8 cellular contexts compared by ENCODE assay signal in genomic region chr15:63506537-63507035, GRCh38. TPM values are rescaled to one million over a fixed set of nuclear protein-coding genes. Genes with fewer than 3 reads are reported as not detected.
DNase-seq lines count a peak whose midpoint lies in the region; ATAC-seq, FAIRE-seq and TF ChIP-seq lines count a peak whose summit lies in the region.

No MANE protein-coding gene starts in this region.

- H3K27ac ChIP-seq in K562 (ENCODE audit: extremely low read depth, low read depth, low read length) = no peak overlapping the region

- no peaks in the 10 kb centered on the region for H3K27me3 ChIP-seq in Caco-2 (replicated peaks; ENCODE audit: control insufficient read depth, insufficient read depth, low read length)
- H3K27me3 ChIP-seq in K562 (ENCODE audit: control insufficient read depth in 2 of 2, insufficient read depth in 2 of 2, low read length in 2 of 2) = no peaks in the 10 kb centered on the region

- no peak for TF ChIP-seq RAD21 in K562 (CRISPR knock-in tag; conservative IDR thresholded peaks at IDR 0.05 in 1 of 2, IDR thresholded peaks at IDR 0.05 in 1 of 2)

- H3K27me3 Mint-ChIP-seq in Caco-2 (ENCODE audit: insufficient read depth, unreplicated experiment) = no peaks in the 10 kb centered on the region
- H3K27me3 Mint-ChIP-seq in natural killer cell (ENCODE audit: low read depth in 2 of 2) = no peaks in the 10 kb centered on the region

- H3K4me1 ChIP-seq in Caco-2 (peaks cover 39% of the 10 kb centered on the region), K562 (replicated peaks in 1 of 2; ENCODE audit: control insufficient read depth in 2 of 2, insufficient read depth in 2 of 2, low read length in 2 of 2) (peaks cover 19 to 52% of the 10 kb centered on the region in 2 experiments)

- FAIRE-seq in K562 (lab: Jason Lieb, UNC) (no peak), GM12892 (lab: Jason Lieb, UNC) (no peak)

- H3K9me1 ChIP-seq in K562 (ENCODE audit: control insufficient read depth, insufficient read depth, low read length) = peaks cover 6% of the 10 kb centered on the region

- no peak for TF ChIP-seq EP300 in K562 (IDR thresholded peaks at IDR 0.05; ENCODE audit: low read length)

- WGBS in K562 (ENCODE audit: insufficient coverage, low coverage, missing lambda C conversion rate) = 36% methylated on average over 8 of the region's 8 CpGs

- H3K9me3 ChIP-seq in Caco-2 = no peaks in the 10 kb centered on the region
- no peaks in the 10 kb centered on the region for H3K9me3 ChIP-seq in K562 (replicated peaks; ENCODE audit: control insufficient read depth, insufficient read depth, low read depth, low read length)

- H3K4me3 Mint-ChIP-seq in Caco-2 (ENCODE audit: unreplicated experiment) (peak overlapping the region; percentile 83), natural killer cell (peak overlapping the region; percentile 96)

- H3K4me1 Mint-ChIP-seq in Caco-2 (ENCODE audit: low read depth, unreplicated experiment) (peaks cover 37% of the 10 kb centered on the region), natural killer cell (peaks cover 81 to 82% of the 10 kb centered on the region in 2 donors)

- no peak for TF ChIP-seq POLR2A in K562 (conservative IDR thresholded peaks at IDR 0.05)
- TF ChIP-seq POLR2A in GM12892 (IDR thresholded peaks at IDR 0.05; ENCODE audit: low read depth, low read length) = no peak

- intact Hi-C loops in Caco-2 (cut with micrococcal nuclease; ENCODE audit: unreplicated experiment) (no loop called here), K562 (cut with micrococcal nuclease) (loop anchor here (5.0 kb wide), 1 partner anchor 51 kb away; no protein-coding TSS in a partner anchor), natural killer cell (cut with micrococcal nuclease) (loop anchor here (5.0 kb wide), 2 partner anchors 39 to 96 kb away; no protein-coding TSS in a partner anchor)

- no peak overlapping the region for H2AFZ ChIP-seq in K562 (ENCODE audit: low read depth, low read length)

- in situ Hi-C loops in K562 (cut with MboI) = no loop called here

- H3K4me2 ChIP-seq in K562 (ENCODE audit: insufficient read depth, low read length) = peak overlapping the region; percentile 89

- no peak for ATAC-seq in K562
- no peak for ATAC-seq in natural killer cell

- no peak overlapping the region for H3K9ac ChIP-seq in K562 (ENCODE audit: insufficient read depth in 1 of 2, low read depth in 2 of 2, low read length in 2 of 2)

- H3K36me3 Mint-ChIP-seq in Caco-2 (ENCODE audit: insufficient read depth, unreplicated experiment) (peaks cover 17% of the 10 kb centered on the region), natural killer cell (no peaks in the 10 kb centered on the region)

- no TSS peak for BruUV-seq in Caco-2 (replicated peaks; lab: Mats Ljungman, UMichigan)
- BruUV-seq in K562 (replicated peaks; lab: Mats Ljungman, UMichigan) = no TSS peak

- H3K27ac Mint-ChIP-seq in Caco-2 (ENCODE audit: unreplicated experiment) (no peak overlapping the region), natural killer cell (peak overlapping the region; percentile 87 to 93)

- CTCF ChIA-PET in Caco-2 (lab: Charles Lee) (interaction anchor here (1.9 kb wide), 1 partner anchor 40 kb away, joined by 18 read pairs; no protein-coding TSS in a partner anchor), K562 (lab: Yijun Ruan, JAX; ENCODE audit: low intra/inter-chr PET ratio) (interaction anchor here (0.7 kb wide), 1 partner anchor 19 kb away, joined by 3 read pairs; no protein-coding TSS in a partner anchor)

- no peak for DNase-seq in Caco-2
- DNase-seq in LNCaP clone FGC (ENCODE audit: low read depth) = peak; percentile 55
- no peak for DNase-seq in K562 (ENCODE audit: extremely low read depth in 1 of 4, low spot score in 3 of 4)
- no peak for DNase-seq in natural killer cell
- no peak for DNase-seq in GM12892 (ENCODE audit: insufficient read length)
- no peak for DNase-seq in HuH-7 (ENCODE audit: low spot score)
- DNase-seq in AG08396 (ENCODE audit: low spot score) = no peak
- no peak for DNase-seq in UCSD-AML1 (lab: John Stamatoyannopoulos, UW; ENCODE audit: unreplicated experiment)

- TF ChIP-seq CTCF in Caco-2 (IDR thresholded peaks at IDR 0.05; ENCODE audit: insufficient read depth in 1 of 2, low read depth in 1 of 2, low read length in 1 of 2, severe bottlenecking in 1 of 2, unreplicated experiment in 1 of 2) = no peak
- TF ChIP-seq CTCF in LNCaP clone FGC (IDR thresholded peaks at IDR 0.05; ENCODE audit: control insufficient read depth, extremely low read depth, insufficient read depth) = no peak
- TF ChIP-seq CTCF in K562 (IDR thresholded peaks at IDR 0.05 in 2 of 3, conservative IDR thresholded peaks at IDR 0.05 in 1 of 3; ENCODE audit: insufficient read depth in 2 of 3, low read depth in 1 of 3, low read length in 3 of 3) = no peak
- no peak for TF ChIP-seq CTCF in natural killer cell (IDR thresholded peaks at IDR 0.05)

- H3K4me3 ChIP-seq in Caco-2 (ENCODE audit: low read depth, low read length) (no peak overlapping the region), LNCaP clone FGC (ENCODE audit: low read depth, low read length) (peak overlapping the region; percentile 67), K562 (peak overlapping the region; percentile 87; the same call in 1 of the 2 replicates)

- POLR2A ChIA-PET in Caco-2 (lab: Charles Lee) = no interaction called here
- POLR2A ChIA-PET in K562 (lab: Yijun Ruan, JAX) = interaction anchor here (3.0 to 5.4 kb wide), 2 partner anchors 11 to 15 kb away, joined by 16 to 51 read pairs; no protein-coding TSS in a partner anchor

- H3K79me2 ChIP-seq in K562 (ENCODE audit: control insufficient read depth, insufficient read depth, low read length) = peaks cover 72% of the 10 kb centered on the region

- H3K36me3 ChIP-seq in Caco-2 (ENCODE audit: control insufficient read depth, insufficient read depth, low read length) (no peaks in the 10 kb centered on the region), K562 (ENCODE audit: control insufficient read depth, insufficient read depth, low read length) (peaks cover 5% of the 10 kb centered on the region; the same call in 1 of the 3 replicates)

- H4K20me1 ChIP-seq in K562 (replicated peaks; ENCODE audit: control insufficient read depth, insufficient read depth, low read length) = peaks cover 20% of the 10 kb centered on the region; the same call in 1 of the 2 replicates

- H3K9me3 Mint-ChIP-seq in Caco-2 (ENCODE audit: unreplicated experiment) (no peaks in the 10 kb centered on the region), natural killer cell (no peaks in the 10 kb centered on the region)

TF ChIP-seq in K562, 482 proteins besides CTCF, POLR2A, EP300 and RAD21 (continues in another document):
- TF ChIP-seq CREM (IDR thresholded peaks at IDR 0.05; ENCODE audit: low read depth) = no peak
- TF ChIP-seq ZNF584 (CRISPR knock-in tag; IDR thresholded peaks at IDR 0.05; ENCODE audit: low read depth) = 0 out of 2 replicates have a peak, but pooled peaks have one; percentile 11
- peak; percentile 62 for TF ChIP-seq PKNOX1 (IDR thresholded peaks at IDR 0.05)
- TF ChIP-seq STAT5B (CRISPR knock-in tag; IDR thresholded peaks at IDR 0.05) = no peak

RNA-seq across cellular contexts. Expression of gene USP3, which starts 2.2 kb away (rescaled TPM):
- total RNA-seq in Caco-2 (2022) (54.2 and 58.6 TPM in 2 replicates), K562 (2014; rRNA removed) (21.7 and 31.2 TPM in 2 replicates), K562 (2014; rRNA removed; fragmentation: Illumina TruSeq; extraction: Trizol) (49.7 and 50.3 TPM in 2 replicates), K562 (2015; rRNA removed; fragmentation: Illumina TruSeq; extraction: Trizol) (44.6 and 46.1 TPM in 2 replicates), K562 (2021) (48.8 and 54.3 TPM in 2 replicates), natural killer cell (100 to 1,000 TPM; 163 to 187 (median 169) TPM)
- total RNA-seq in K562 (2011; cell fraction: chromatin; rRNA removed; ENCODE audit: low replicate concordance) = 55.7 and 143 TPM in 2 replicates
- 31.0 and 37.8 TPM in 2 replicates for total RNA-seq in K562 (2011; cell fraction: nucleolus; rRNA removed)
- total RNA-seq in K562 (2011; cell fraction: nucleoplasm; rRNA removed) = 72.7 and 100 TPM in 2 replicates
- polyA plus RNA-seq in K562 (2011; rRNA removed) (17.3 and 23.1 TPM in 2 replicates), K562 (2014; fragmentation: Illumina TruSeq; extraction: Trizol) (38.7 and 42.8 TPM in 2 replicates), K562 (2014; fragmentation: Nextera tagmentation; extraction: Ambion mirVana) (10 to 100 TPM; 24.3 to 34.8 TPM), K562 (2014; rRNA removed) (19.5 and 21.2 TPM in 2 replicates)
- polyA plus RNA-seq in K562 (2011; cell fraction: cytosol; rRNA removed) = 12.0 and 15.1 TPM in 2 replicates
- 47.4 and 78.4 TPM in 2 replicates for polyA plus RNA-seq in K562 (2011; cell fraction: nucleus; rRNA removed)
- polyA plus RNA-seq in K562 (2012) = 29.3 and 55.6 TPM in 2 replicates
- 35.6 and 53.7 TPM in 2 replicates for polyA minus RNA-seq in K562 (2011; rRNA and poly(A)+ RNA removed)
- polyA minus RNA-seq in K562 (2011; cell fraction: cytosol; rRNA and poly(A)+ RNA removed) = 23.0 and 36.5 TPM in 2 replicates
- polyA minus RNA-seq in K562 (2011; cell fraction: nucleus; rRNA and poly(A)+ RNA removed) = 50.5 and 79.3 TPM in 2 replicates
- 27.9 TPM for polyA plus RNA-seq in GM12892 (2012; ENCODE audit: missing spikeins)
